In genomic region chr5:136132557-136133415, GRCh38 we compare ENCODE assay signal across 8 cellular contexts. TPM values are rescaled to one million over a fixed set of nuclear protein-coding genes. Genes with fewer than 3 reads are reported as not detected.
DNase-seq lines count a peak whose midpoint lies in the region; ATAC-seq and TF ChIP-seq lines count a peak whose summit lies in the region.

Gene SMAD5, plus strand, starts transcription at chr5:136132845. Its CDS starts 20,916 bp downstream, at chr5:136153761.

- H3K9me3 Mint-ChIP-seq in T-cell: no peaks in the 10 kb centered on the region

- no peaks in the 10 kb centered on the region for H3K27me3 ChIP-seq in heart left ventricle
- no peaks in the 10 kb centered on the region for H3K27me3 ChIP-seq in transverse colon

- peak; percentile 36 to 86 for TF ChIP-seq POLR2A in heart left ventricle (IDR thresholded peaks at IDR 0.05)
- TF ChIP-seq POLR2A in transverse colon (IDR thresholded peaks at IDR 0.05): peak; percentile 81

- in situ Hi-C loops in transverse colon (cut with MboI; ENCODE audit: low pct_ligation_motif_present in 1 of 4, low pct_unique_long_range_greater_than_20kb in 1 of 4, low sequenced_read_pairs in 3 of 4): no loop called here

- no peaks in the 10 kb centered on the region for H3K36me3 Mint-ChIP-seq in T-cell

- peak within 1 kb of the TSS; percentile 83 to 86 for H3K27ac Mint-ChIP-seq in T-cell

- TF ChIP-seq EP300 in transverse colon (IDR thresholded peaks at IDR 0.05; ENCODE audit: low read depth): no peak

- H3K27me3 Mint-ChIP-seq in T-cell: peaks cover 24 to 37% of the 10 kb centered on the region in 2 donors

- H3K9me3 ChIP-seq in heart left ventricle (no peaks in the 10 kb centered on the region), transverse colon (no peaks in the 10 kb centered on the region)

- POLR2A ChIA-PET in T-cell (lab: Charles Lee): no interaction called here

- H3K4me3 ChIP-seq in heart left ventricle (peak within 1 kb of the TSS; percentile 80 to 95 (median 90)), transverse colon (peak within 1 kb of the TSS; percentile 70 to 96 (median 76))

- no peaks in the 10 kb centered on the region for H3K36me3 ChIP-seq in heart left ventricle
- no peaks in the 10 kb centered on the region for H3K36me3 ChIP-seq in transverse colon

- H3K4me1 Mint-ChIP-seq in T-cell: peaks cover 9 to 41% (median 27%) of the 10 kb centered on the region in 3 donors

- H3K4me3 Mint-ChIP-seq in T-cell: peak within 1 kb of the TSS; percentile 85 to 90 (median 89)

- ATAC-seq in HG02623 (IDR thresholded peaks at IDR 0.05; ENCODE audit: unreplicated experiment) (peak; percentile 92), T-cell (replicated peaks in 1 of 4) (peak; percentile 65 to 84 (median 80)), heart left ventricle (peak; percentile 97 to 99 (median 99))

- intact Hi-C loops in heart left ventricle (cut with DNase I) (loop anchor here (2.0 to 5.0 kb wide), 4 partner anchors 40 to 50 kb away; no protein-coding TSS in a partner anchor), transverse colon (cut with DNase I; ENCODE audit: low total_unique reads) (loop anchor here (5.0 kb wide), 1 partner anchor 755 kb away; no protein-coding TSS in a partner anchor)

- 0% methylated on average over 75 to 93 of the region's 93 CpGs for WGBS in adipose tissue, 3 donors
- 0 to 1% (median 0%) methylated on average over 64 to 93 of the region's 93 CpGs for WGBS in heart left ventricle, 4 donors
- WGBS in transverse colon (ENCODE audit: low coverage in 1 of 2), 2 donors: 1% methylated on average over 60 of the region's 93 CpGs; no CpG with 5 or more reads in 1 of the 2 donors

- TF ChIP-seq CTCF in GM12873 (IDR thresholded peaks at IDR 0.05; ENCODE audit: insufficient read depth, low read depth, low read length, missing control alignments) (peak; percentile 7), heart left ventricle (IDR thresholded peaks at IDR 0.05) (peak in 1 of 12 donors; percentile 13), transverse colon (IDR thresholded peaks at IDR 0.05) (no peak)

- CTCF ChIA-PET in T-cell (lab: Charles Lee): interaction anchor here in 1 of 2 donors (0.6 kb wide), 1 partner anchor 18 kb away, joined by 3 read pairs; no protein-coding TSS in a partner anchor

- peaks cover 7 to 66% (median 40%) of the 10 kb centered on the region in 12 donors for H3K4me1 ChIP-seq in heart left ventricle
- H3K4me1 ChIP-seq in transverse colon: peaks cover 8 to 41% (median 26%) of the 10 kb centered on the region in 4 donors

- DNase-seq in NCI-H1105 (lab: John Stamatoyannopoulos, UW) (peak; percentile 74), T-cell (peak; percentile 51 to 82 (median 70)), heart left ventricle (peak; percentile 97 to 99 (median 98)), pons (ENCODE audit: low spot score) (peak; percentile 94), transverse colon (peak; percentile 96)

- peak within 1 kb of the TSS; percentile 93 for H3K27ac ChIP-seq in adipose tissue (ENCODE audit: low read depth, low read length)
- peak within 1 kb of the TSS; percentile 84 to 100 (median 98) for H3K27ac ChIP-seq in heart left ventricle
- peak within 1 kb of the TSS; percentile 98 to 100 (median 98) for H3K27ac ChIP-seq in transverse colon

RNA-seq across cellular contexts. Expression of gene SMAD5, which starts in this region (rescaled TPM):
- total RNA-seq in T-cell (10 to 100 TPM in 3 of 5 donors, 1 to 10 TPM in 2; 8.7 to 24.2 (median 18.4) TPM), heart left ventricle (10 to 100 TPM; 24.9 to 53.3 (median 36.4) TPM), transverse colon (100 to 1,000 TPM in 1 of 4 donors, 10 to 100 TPM in 3; 14.2 to 272 (median 32.7) TPM)
- polyA plus RNA-seq in adipose tissue (10 to 100 TPM in 1 of 3 donors, 1 to 10 TPM in 2; 4.9 to 18.6 (median 9.9) TPM), heart left ventricle (10 to 100 TPM in 1 of 2 donors, 1 to 10 TPM in 1; 6.9 to 12.0 TPM)

Comparison
In these comparisons a context has a peak if more than half of its experiments do, and no peak if none do; other contexts are left out.
1. Peak in every context shown above with its lines: DNase-seq, ATAC-seq, H3K4me3 ChIP-seq and H3K27ac ChIP-seq.